13 cellular contexts compared by ENCODE assay signal in the genomic region with DNA sequence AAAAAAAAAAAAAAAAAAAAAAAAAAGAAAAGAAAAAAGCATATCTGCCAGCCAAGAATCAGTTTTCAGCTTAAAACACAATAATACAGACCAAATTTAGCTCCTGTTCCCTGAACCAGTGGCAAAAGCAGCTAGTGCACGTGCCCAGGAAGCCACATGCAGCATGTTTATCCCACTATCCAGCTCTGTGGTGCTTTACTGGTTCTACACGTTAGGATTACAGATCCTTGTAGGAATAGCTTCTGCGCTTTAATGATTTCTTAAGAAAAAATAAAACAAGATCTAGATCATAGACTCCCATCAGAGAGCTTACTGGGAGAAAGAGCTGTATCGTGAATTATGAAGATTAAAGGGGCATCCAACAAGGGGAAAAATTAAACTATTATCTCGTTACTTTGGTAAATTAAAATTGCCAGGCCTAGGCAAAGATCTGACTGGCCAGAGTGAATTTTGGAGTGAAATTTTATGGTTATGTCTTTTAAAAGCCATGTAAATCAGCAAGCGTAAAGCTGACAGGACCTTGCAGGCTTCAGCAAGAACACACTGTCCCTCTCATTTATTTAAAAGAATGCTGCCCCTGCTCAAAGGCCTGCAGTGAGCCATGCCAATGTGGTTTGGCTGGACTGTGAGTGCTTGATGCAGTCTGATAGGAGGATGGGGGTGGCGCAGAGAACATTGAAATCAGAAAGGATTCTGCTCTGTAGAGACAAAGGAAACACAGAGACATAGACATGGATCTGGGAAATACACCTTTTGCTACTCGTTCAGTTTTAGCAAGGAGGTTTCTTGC.
A peak's percentile ranks its signal among the peaks of the same experiment; 100 is the strongest.
DNase-seq lines count a peak whose midpoint lies in the region; ATAC-seq and TF ChIP-seq lines count a peak whose summit lies in the region.
"Had no signal": no experiment of that assay in that cellular context is flagged by ENCODE, and none has a peak within 500 bp of the region (broad histone marks: within the 10 kb centered on the region; RNA-seq: fewer than 3 reads in every experiment).

No MANE protein-coding gene starts in this region.

- 32 to 67% (median 39%) methylated on average over 8 of the region's 8 CpGs for WGBS in psoas muscle, 3 donors

- H3K27me3 ChIP-seq in psoas muscle (ENCODE audit: insufficient read depth in 3 of 3, low read length in 2 of 3), result no peaks in the 10 kb centered on the region

- no peaks in the 10 kb centered on the region for H3K4me1 Mint-ChIP-seq in activated T-cell treated with anti-CD3 and anti-CD28 coated beads, Interleukin-2, amount 50 U/mL, for 72 hours (ENCODE audit: low read depth)
- H3K4me1 Mint-ChIP-seq: activated naive CD8-positive, alpha-beta T cell treated with anti-CD3 and anti-CD28 coated beads, Interleukin-2, amount 10 ng/mL, durations not matched to agents 7 days and 5 days had no signal

- no peaks in the 10 kb centered on the region for H3K4me1 ChIP-seq in psoas muscle

- no peaks in the 10 kb centered on the region for H3K36me3 ChIP-seq in psoas muscle (ENCODE audit: insufficient read depth in 1 of 2, low read depth in 1 of 2)

- no peak overlapping the region for H3K4me3 Mint-ChIP-seq in activated T-cell treated with anti-CD3 and anti-CD28 coated beads, Interleukin-2, amount 50 U/mL, for 72 hours
- H3K4me3 Mint-ChIP-seq: activated naive CD8-positive, alpha-beta T cell treated with anti-CD3 and anti-CD28 coated beads, Interleukin-2, amount 10 ng/mL, durations not matched to agents 7 days and 5 days; natural killer cell treated with Interleukin-12 subunit alpha and Interleukin-12 subunit beta and Interleukin-15 and Interleukin-18, amount 100 ng/mL, for 72 hours had no signal

- DNase-seq in AG08396 (ENCODE audit: low spot score) (peak; percentile 13), choroid plexus epithelial cell (ENCODE audit: low read depth) (peak; percentile 8), inferior parietal cortex (ENCODE audit: extremely low spot score) (peak; percentile 89), psoas muscle (peak; percentile 44 to 60), NCI-H82 (lab: John Stamatoyannopoulos, UW) (no peak), NOMO-1 (lab: John Stamatoyannopoulos, UW; ENCODE audit: unreplicated experiment in 2 of 2) (no peak), UCSD-AML1 (lab: John Stamatoyannopoulos, UW; ENCODE audit: unreplicated experiment) (no peak)
- no peak for DNase-seq in activated T-cell treated with anti-CD3 and anti-CD28 coated beads, Interleukin-2, amount 50 U/mL, for 72 hours
- DNase-seq: activated naive CD8-positive, alpha-beta T cell treated with anti-CD3 and anti-CD28 coated beads, Interleukin-2, amount 10 ng/mL, durations not matched to agents 7 days and 5 days; NCI-H226; RPMI8226 had no signal

- H3K9me3 Mint-ChIP-seq in activated T-cell treated with anti-CD3 and anti-CD28 coated beads, Interleukin-2, amount 50 U/mL, for 72 hours, result peaks cover 2 to 4% of the 10 kb centered on the region in 2 donors
- H3K9me3 Mint-ChIP-seq: activated naive CD8-positive, alpha-beta T cell treated with anti-CD3 and anti-CD28 coated beads, Interleukin-2, amount 10 ng/mL, durations not matched to agents 7 days and 5 days had no signal

- peak; percentile 78 to 96 (median 93) for ATAC-seq in psoas muscle
- no peak for ATAC-seq in activated T-cell treated with anti-CD3 and anti-CD28 coated beads, Interleukin-2, amount 50 U/mL, for 72 hours (replicated peaks in 1 of 2)
- ATAC-seq: A549; natural killer cell treated with Interleukin-12 subunit alpha and Interleukin-12 subunit beta and Interleukin-15 and Interleukin-18, amount 100 ng/mL, for 72 hours had no signal

- no peaks in the 10 kb centered on the region for H3K36me3 Mint-ChIP-seq in activated T-cell treated with anti-CD3 and anti-CD28 coated beads, Interleukin-2, amount 50 U/mL, for 72 hours (ENCODE audit: insufficient read depth in 2 of 2)
- H3K36me3 Mint-ChIP-seq: activated naive CD8-positive, alpha-beta T cell treated with anti-CD3 and anti-CD28 coated beads, Interleukin-2, amount 10 ng/mL, durations not matched to agents 7 days and 5 days; natural killer cell treated with Interleukin-12 subunit alpha and Interleukin-12 subunit beta and Interleukin-15 and Interleukin-18, amount 100 ng/mL, for 72 hours had no signal

- H3K27me3 Mint-ChIP-seq in activated T-cell treated with anti-CD3 and anti-CD28 coated beads, Interleukin-2, amount 50 U/mL, for 72 hours (ENCODE audit: low read depth), result no peaks in the 10 kb centered on the region
- H3K27me3 Mint-ChIP-seq: activated naive CD8-positive, alpha-beta T cell treated with anti-CD3 and anti-CD28 coated beads, Interleukin-2, amount 10 ng/mL, durations not matched to agents 7 days and 5 days; natural killer cell treated with Interleukin-12 subunit alpha and Interleukin-12 subunit beta and Interleukin-15 and Interleukin-18, amount 100 ng/mL, for 72 hours had no signal

- peak overlapping the region; percentile 49 for H3K27ac ChIP-seq in psoas muscle

- no peak overlapping the region for H3K27ac Mint-ChIP-seq in activated T-cell treated with anti-CD3 and anti-CD28 coated beads, Interleukin-2, amount 50 U/mL, for 72 hours
- H3K27ac Mint-ChIP-seq: activated naive CD8-positive, alpha-beta T cell treated with anti-CD3 and anti-CD28 coated beads, Interleukin-2, amount 10 ng/mL, durations not matched to agents 7 days and 5 days; natural killer cell treated with Interleukin-12 subunit alpha and Interleukin-12 subunit beta and Interleukin-15 and Interleukin-18, amount 100 ng/mL, for 72 hours had no signal

- H3K9me3 ChIP-seq in psoas muscle, result no peaks in the 10 kb centered on the region
- H3K9me3 ChIP-seq: A549 had no signal

- H3K4me3 ChIP-seq in choroid plexus epithelial cell (ENCODE audit: low read depth, low read length), result no peak overlapping the region
- peak overlapping the region; percentile 22 for H3K4me3 ChIP-seq in psoas muscle
- H3K4me3 ChIP-seq: A549 had no signal

- TF ChIP-seq CTCF in choroid plexus epithelial cell (conservative IDR thresholded peaks at IDR 0.05; ENCODE audit: low read depth, low read length) (no peak), psoas muscle (IDR thresholded peaks at IDR 0.05) (no peak)

- intact Hi-C loops in psoas muscle (cut with DNase I), result no loop called here

Comparison
In these comparisons a context has a peak if more than half of its experiments do, and no peak if none do; other contexts are left out.
1. DNase-seq: peak in AG08396 (single experiment), choroid plexus epithelial cell (single experiment), inferior parietal cortex (single experiment) and psoas muscle (2 of 2); none in NCI-H82 (single experiment), activated T-cell treated with anti-CD3 and anti-CD28 coated beads, Interleukin-2, amount 50 U/mL, for 72 hours (0 of 2), NOMO-1 (0 of 2) and UCSD-AML1 (single experiment).
2. ATAC-seq: peak in psoas muscle (4 of 4); none in activated T-cell treated with anti-CD3 and anti-CD28 coated beads, Interleukin-2, amount 50 U/mL, for 72 hours (0 of 2).